Comparison of ENCODE assay signal across 2 cellular contexts in genomic region chr10:1058017-1058416, GRCh38.
TF ChIP-seq lines count a peak whose summit lies in the region.

No MANE protein-coding gene starts in this region.

TF ChIP-seq in IMR-90, 13 proteins besides CTCF, POLR2A, EP300 and RAD21:
- no peak for TF ChIP-seq BHLHE40 (IDR thresholded peaks at IDR 0.05; ENCODE audit: low read depth, low read length)

TF ChIP-seq in GM12878, 131 proteins besides CTCF, POLR2A, EP300 and RAD21:
- TF ChIP-seq PKNOX1 (IDR thresholded peaks at IDR 0.05), result no peak
- no peak for TF ChIP-seq MAX (IDR thresholded peaks at IDR 0.05; ENCODE audit: low read depth, low read length)
- TF ChIP-seq CHD1 (IDR thresholded peaks at IDR 0.05; ENCODE audit: low read depth, low read length), result no peak
- no peak for TF ChIP-seq SMAD1 (IDR thresholded peaks at IDR 0.05; ENCODE audit: low read depth, partially characterized antibody)
- no peak for TF ChIP-seq LARP7 (IDR thresholded peaks at IDR 0.05)
- no peak for TF ChIP-seq ZNF207 (IDR thresholded peaks at IDR 0.05; ENCODE audit: borderline replicate concordance)
- no peak for TF ChIP-seq NR2C1 (IDR thresholded peaks at IDR 0.05)
